In the genomic region with DNA sequence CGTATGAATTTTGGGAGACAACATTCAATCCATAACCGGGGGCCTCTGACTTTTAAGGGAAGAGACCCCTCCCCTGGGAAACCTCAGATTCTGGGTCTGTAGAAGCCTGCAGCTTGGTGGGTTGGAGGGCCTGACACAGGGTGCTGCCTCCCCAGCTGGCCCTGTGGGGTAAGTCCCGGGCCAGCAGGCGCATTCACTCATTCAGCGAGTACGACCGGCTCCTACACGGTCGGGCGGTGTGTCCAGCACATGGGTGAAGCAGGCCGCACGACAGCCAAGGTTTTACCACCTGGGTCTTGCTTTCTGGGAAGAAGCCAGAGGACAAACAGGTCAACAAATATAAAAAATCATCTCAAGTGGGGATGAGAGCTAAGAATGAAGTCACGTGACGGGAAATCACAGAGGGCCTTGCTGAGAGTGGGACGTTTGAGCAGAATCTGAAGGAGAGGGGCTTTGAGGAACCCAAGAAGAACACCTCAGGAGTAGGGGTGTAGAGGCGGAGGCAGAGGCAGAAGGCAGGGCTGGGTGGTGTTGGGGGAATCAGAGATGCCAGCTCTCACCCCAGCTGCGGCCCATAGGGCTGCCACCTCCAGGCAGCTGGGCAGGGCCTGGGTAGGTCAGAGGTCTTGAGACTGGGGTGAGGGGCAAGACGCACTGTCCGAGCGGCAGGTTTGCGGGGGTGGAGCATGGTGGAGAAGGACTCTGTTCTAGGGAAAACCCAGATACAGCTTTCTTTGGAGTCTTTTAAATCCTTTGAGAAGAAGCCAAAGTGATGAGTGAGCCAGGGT, we compare ENCODE assay signal across 2 cellular contexts.
TF ChIP-seq lines count a peak whose summit lies in the region.

No MANE protein-coding gene starts in this region.

TF ChIP-seq in HepG2, 621 proteins besides CTCF, POLR2A, EP300 and RAD21:
- no peak for TF ChIP-seq MAFF (IDR thresholded peaks at IDR 0.05; ENCODE audit: low read depth, low read length)
- no peak for TF ChIP-seq MAFK (conservative IDR thresholded peaks at IDR 0.05 in 1 of 2, IDR thresholded peaks at IDR 0.05 in 1 of 2; ENCODE audit: low read length in 2 of 2)
- peak; percentile 75; the same call in 1 of the 2 replicates for TF ChIP-seq RAD51 (IDR thresholded peaks at IDR 0.05; ENCODE audit: borderline replicate concordance)
- no peak for TF ChIP-seq TGIF2 (CRISPR knock-in tag; IDR thresholded peaks at IDR 0.05)

TF ChIP-seq in K562, 482 proteins besides CTCF, POLR2A, EP300 and RAD21:
- TF ChIP-seq RAD51 (IDR thresholded peaks at IDR 0.05; ENCODE audit: borderline replicate concordance, low read depth) (peak; percentile 70), MAFK (IDR thresholded peaks at IDR 0.05; ENCODE audit: low read length) (no peak), PHB2 (IDR thresholded peaks at IDR 0.05; ENCODE audit: low read depth) (no peak), CHD2 (IDR thresholded peaks at IDR 0.05; ENCODE audit: low read depth, low read length) (no peak), TFE3 (CRISPR knock-in tag; IDR thresholded peaks at IDR 0.05) (peak; percentile 87), CBFA2T2 (conservative IDR thresholded peaks at IDR 0.05) (peak; percentile 45), TOE1 (IDR thresholded peaks at IDR 0.05; ENCODE audit: borderline replicate concordance) (peak; percentile 67), TOE1 (CRISPR knock-in tag; IDR thresholded peaks at IDR 0.05; ENCODE audit: borderline replicate concordance, low read depth) (no peak), GTF2B (IDR thresholded peaks at IDR 0.05; ENCODE audit: extremely low read depth, insufficient read length) (no peak)
- TF ChIP-seq, protein P1, sequence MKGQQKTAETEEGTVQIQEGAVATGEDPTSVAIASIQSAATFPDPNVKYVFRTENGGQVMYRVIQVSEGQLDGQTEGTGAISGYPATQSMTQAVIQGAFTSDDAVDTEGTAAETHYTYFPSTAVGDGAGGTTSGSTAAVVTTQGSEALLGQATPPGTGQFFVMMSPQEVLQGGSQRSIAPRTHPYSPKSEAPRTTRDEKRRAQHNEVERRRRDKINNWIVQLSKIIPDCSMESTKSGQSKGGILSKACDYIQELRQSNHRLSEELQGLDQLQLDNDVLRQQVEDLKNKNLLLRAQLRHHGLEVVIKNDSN (CRISPR knock-in tag; IDR thresholded peaks at IDR 0.05): 0 out of 2 replicates have a peak, but pooled peaks have one; percentile 22
- TF ChIP-seq, protein P2, sequence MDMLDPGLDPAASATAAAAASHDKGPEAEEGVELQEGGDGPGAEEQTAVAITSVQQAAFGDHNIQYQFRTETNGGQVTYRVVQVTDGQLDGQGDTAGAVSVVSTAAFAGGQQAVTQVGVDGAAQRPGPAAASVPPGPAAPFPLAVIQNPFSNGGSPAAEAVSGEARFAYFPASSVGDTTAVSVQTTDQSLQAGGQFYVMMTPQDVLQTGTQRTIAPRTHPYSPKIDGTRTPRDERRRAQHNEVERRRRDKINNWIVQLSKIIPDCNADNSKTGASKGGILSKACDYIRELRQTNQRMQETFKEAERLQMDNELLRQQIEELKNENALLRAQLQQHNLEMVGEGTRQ (CRISPR knock-in tag; IDR thresholded peaks at IDR 0.05): peak; percentile 44; the same call in 1 of the 2 replicates
